27 cellular contexts compared by ENCODE assay signal in genomic region chr4:154998773-154999172, GRCh38.
"Had no signal": no experiment of that assay in that cellular context is flagged by ENCODE, and none has a peak within 500 bp of the region (broad histone marks: within the 10 kb centered on the region; RNA-seq: fewer than 3 reads in every experiment).

No MANE protein-coding gene starts in this region.

- H3K36me3 ChIP-seq: SJSA1 had no signal

- H3K4me1 ChIP-seq: SJSA1 had no signal

- DNase-seq: activated CD4-positive, alpha-beta T cell treated with anti-CD3 and anti-CD28 coated beads for 48 hours; activated CD4-positive, alpha-beta T cell treated with anti-CD3 and anti-CD28 coated beads, Interleukin-2, amount 50 U/mL, for 4 hours; activated CD4-positive, CD25-positive, alpha-beta regulatory T cell treated with anti-CD3 and anti-CD28 coated beads, Interleukin-2, amount 50 U/mL, for 72 hours; activated CD8-positive, alpha-beta memory T cell treated with anti-CD3 and anti-CD28 coated beads, Interleukin-2, amount 50 U/mL, for 48 hours; activated CD8-positive, alpha-beta T cell treated with anti-CD3 and anti-CD28 coated beads, Interleukin-2, amount 10 ng/mL, durations not matched to agents 7 days and 5 days; activated effector memory CD4-positive, alpha-beta T cell treated with Interleukin-2 at 50 U/mL for 16 hours; activated naive CD4-positive, alpha-beta T cell; activated naive CD8-positive, alpha-beta T cell treated with anti-CD3 and anti-CD28 coated beads, Interleukin-2, amount 50 U/mL, for 24 hours; activated T-cell treated with anti-CD3 and anti-CD28 coated beads, Interleukin-2, amount 50 U/mL, for 24 hours; amygdala; cerebellar nuclear complex; MM.1S; NCI-H1105; NCI-H1436; NCI-H1694 treated with DMSO at 0.1 percent for 48 hours; NCI-H2029 treated with DMSO at 0.1 percent for 48 hours; NCI-H446; NCI-H524; PC-3; SHP77; SW 1271 had no signal

- H3K36me3 Mint-ChIP-seq: activated naive CD4-positive, alpha-beta T cell treated with anti-CD3 and anti-CD28 coated beads, Interleukin-2, amount 50 U/mL, for 72 hours; brain; WTC11 had no signal

- H3K27ac Mint-ChIP-seq: activated CD8-positive, alpha-beta T cell treated with anti-CD3 and anti-CD28 coated beads, Interleukin-2, amount 10 ng/mL, durations not matched to agents 7 days and 5 days; activated naive CD4-positive, alpha-beta T cell treated with anti-CD3 and anti-CD28 coated beads, Interleukin-2, amount 50 U/mL, for 72 hours; activated naive CD8-positive, alpha-beta T cell treated with anti-CD3 and anti-CD28 coated beads, Interleukin-2, amount 50 U/mL, for 24 hours; activated T-cell treated with anti-CD3 and anti-CD28 coated beads, Interleukin-2, amount 50 U/mL, for 24 hours; activated T-helper 1 cell treated with anti-CD3 and anti-CD28 coated beads, Interleukin-12 subunit alpha, Interleukin-12 subunit beta, Interleukin-2, Interleukin-4 antibody, amounts not matched to agents 30 ng/mL and 10 ng/mL and 1 ng/mL, durations not matched to agents 14 hours and 24 hours and 36 hours; brain; WTC11 had no signal

- H3K27me3 ChIP-seq: SJSA1 had no signal

- H3K9me3 ChIP-seq: SJSA1 had no signal

- H3K9me3 Mint-ChIP-seq: activated naive CD8-positive, alpha-beta T cell treated with anti-CD3 and anti-CD28 coated beads, Interleukin-2, amount 50 U/mL, for 24 hours; activated T-cell treated with anti-CD3 and anti-CD28 coated beads, Interleukin-2, amount 50 U/mL, for 24 hours; activated T-helper 1 cell treated with anti-CD3 and anti-CD28 coated beads, Interleukin-12 subunit alpha, Interleukin-12 subunit beta, Interleukin-2, Interleukin-4 antibody, amounts not matched to agents 30 ng/mL and 10 ng/mL and 1 ng/mL, durations not matched to agents 14 hours and 24 hours and 36 hours; brain; WTC11 had no signal

- H3K4me3 ChIP-seq: SJSA1 had no signal

- H3K4me1 Mint-ChIP-seq: activated naive CD8-positive, alpha-beta T cell treated with anti-CD3 and anti-CD28 coated beads, Interleukin-2, amount 50 U/mL, for 24 hours; brain; WTC11 had no signal

- ATAC-seq: activated CD8-positive, alpha-beta T cell treated with anti-CD3 and anti-CD28 coated beads, Interleukin-2, amount 10 ng/mL, durations not matched to agents 7 days and 5 days; activated naive CD4-positive, alpha-beta T cell treated with anti-CD3 and anti-CD28 coated beads, Interleukin-2, amount 50 U/mL, for 72 hours; activated naive CD8-positive, alpha-beta T cell treated with anti-CD3 and anti-CD28 coated beads, Interleukin-2, amount 50 U/mL, for 24 hours; PC-3; SK-N-SH treated with all-trans-retinoic acid at 6 μM for 48 hours; WTC11 had no signal

- H3K4me3 Mint-ChIP-seq: activated CD8-positive, alpha-beta T cell treated with anti-CD3 and anti-CD28 coated beads, Interleukin-2, amount 10 ng/mL, durations not matched to agents 7 days and 5 days; activated naive CD8-positive, alpha-beta T cell treated with anti-CD3 and anti-CD28 coated beads, Interleukin-2, amount 50 U/mL, for 24 hours; activated T-cell treated with anti-CD3 and anti-CD28 coated beads, Interleukin-2, amount 50 U/mL, for 24 hours; activated T-helper 1 cell treated with anti-CD3 and anti-CD28 coated beads, Interleukin-12 subunit alpha, Interleukin-12 subunit beta, Interleukin-2, Interleukin-4 antibody, amounts not matched to agents 30 ng/mL and 10 ng/mL and 1 ng/mL, durations not matched to agents 14 hours and 24 hours and 36 hours; brain; WTC11 had no signal

- H3K27ac ChIP-seq: SJSA1 had no signal
